In genomic region chr12:76270657-76271358, GRCh38 we compare ENCODE assay signal across 17 cellular contexts.
DNase-seq lines count a peak whose midpoint lies in the region; ATAC-seq, FAIRE-seq and TF ChIP-seq lines count a peak whose summit lies in the region.
"Had no signal": no experiment of that assay in that cellular context is flagged by ENCODE, and none has a peak within 500 bp of the region (broad histone marks: within the 10 kb centered on the region; RNA-seq: fewer than 3 reads in every experiment).

No MANE protein-coding gene starts in this region.

- H2BK15ac ChIP-seq in mesenchymal stem cell (ENCODE audit: low read depth, poor library complexity, severe bottlenecking), result no peak overlapping the region

- no peak overlapping the region for H3K4me2 ChIP-seq in mesenchymal stem cell (ENCODE audit: low read length, poor library complexity, severe bottlenecking)
- H3K4me2 ChIP-seq: GM23338 had no signal

- intact Hi-C loops in colonic mucosa (cut with DNase I), result no loop called here

- no peak for FAIRE-seq in small intestine (lab: Jason Lieb, UNC)
- FAIRE-seq: HTR-8/SVneo had no signal

- H2AK5ac ChIP-seq in mesenchymal stem cell (ENCODE audit: low read length, severe bottlenecking), result no peak overlapping the region

- H3K4me1 ChIP-seq in mesenchymal stem cell (ENCODE audit: control insufficient read depth, insufficient read depth, low read depth, low read length) (peaks cover 6% of the 10 kb centered on the region), small intestine (ENCODE audit: control insufficient read depth in 2 of 2, insufficient read depth in 1 of 2, low read depth in 1 of 2, low read length in 1 of 2) (no peaks in the 10 kb centered on the region), colonic mucosa (no peaks in the 10 kb centered on the region)
- H3K4me1 ChIP-seq: Caco-2 had no signal

- no peak overlapping the region for H2BK120ac ChIP-seq in mesenchymal stem cell (ENCODE audit: low read depth, low read length)

- peak overlapping the region; percentile 61 for H3K27ac Mint-ChIP-seq in chondrocyte (ENCODE audit: unreplicated experiment)
- H3K27ac Mint-ChIP-seq: GM23338 had no signal

- H3K4me1 Mint-ChIP-seq in chondrocyte (ENCODE audit: low read depth), result peaks cover 80% of the 10 kb centered on the region
- H3K4me1 Mint-ChIP-seq: GM23338 had no signal

- no peak overlapping the region for H4K91ac ChIP-seq in mesenchymal stem cell (ENCODE audit: low read length)

- peaks cover 3% of the 10 kb centered on the region for H3K36me3 Mint-ChIP-seq in chondrocyte (ENCODE audit: low read depth)

- H3K9me3 ChIP-seq in mesenchymal stem cell (ENCODE audit: control insufficient read depth, low read length) (no peaks in the 10 kb centered on the region), small intestine (ENCODE audit: control insufficient read depth, low read depth) (no peaks in the 10 kb centered on the region), colonic mucosa (no peaks in the 10 kb centered on the region)
- H3K9me3 ChIP-seq: Caco-2 had no signal

- peaks cover 6% of the 10 kb centered on the region for H3K79me1 ChIP-seq in mesenchymal stem cell (replicated peaks; ENCODE audit: low read length, poor library complexity, severe bottlenecking)

- no peak overlapping the region for H2AFZ ChIP-seq in mesenchymal stem cell (ENCODE audit: low read depth, low read length)

- 71% methylated on average over 1 of the region's 2 CpGs for WGBS in mesenchymal stem cell
- WGBS in small intestine, 3 donors, result 42 to 49% (median 47%) methylated on average over 2 of the region's 2 CpGs

- TF ChIP-seq CTCF in chondrocyte (IDR thresholded peaks at IDR 0.05) (no peak), colonic mucosa (IDR thresholded peaks at IDR 0.05) (no peak)

- no peak overlapping the region for H4K8ac ChIP-seq in mesenchymal stem cell (ENCODE audit: low read length)

- no peak overlapping the region for H2BK5ac ChIP-seq in mesenchymal stem cell (ENCODE audit: low read depth, low read length, poor library complexity, severe bottlenecking)

- no peak overlapping the region for H3K4me3 Mint-ChIP-seq in chondrocyte (ENCODE audit: unreplicated experiment)
- H3K4me3 Mint-ChIP-seq: GM23338 had no signal

- H3K9ac ChIP-seq in mesenchymal stem cell (ENCODE audit: low read length) (no peak overlapping the region), colonic mucosa (ENCODE audit: low read depth in 2 of 2, low read length in 2 of 2) (no peak overlapping the region)

- H2BK12ac ChIP-seq in mesenchymal stem cell (ENCODE audit: low read length in 2 of 2), result no peak overlapping the region

- no peaks in the 10 kb centered on the region for H3K9me3 Mint-ChIP-seq in chondrocyte (ENCODE audit: low read depth)
- H3K9me3 Mint-ChIP-seq: GM23338 had no signal

- no peak overlapping the region for H3K4ac ChIP-seq in mesenchymal stem cell (ENCODE audit: low read depth in 1 of 2, low read length in 2 of 2)

- DNase-seq in EH (ENCODE audit: low read depth) (peak; percentile 32), RPMI7951 (ENCODE audit: low read depth) (peak; percentile 17), chondrocyte (ENCODE audit: low spot score) (no peak), mesenchymal stem cell (peak; percentile 57), NCI-H2227 (lab: John Stamatoyannopoulos, UW; ENCODE audit: unreplicated experiment) (no peak), small intestine (no peak), colonic mucosa (no peak)
- DNase-seq: AML-193, Caco-2, GDM1, NCI-H1105, NCI-H1694 treated with DMSO at 0.1 percent for 48 hours, NCI-H446, Right ventricle myocardium superior had no signal

- H3K18ac ChIP-seq in mesenchymal stem cell (ENCODE audit: low read depth in 1 of 2, low read length in 2 of 2), result no peak overlapping the region

- H3K23ac ChIP-seq in mesenchymal stem cell (ENCODE audit: low read length in 2 of 2), result no peak overlapping the region

- no peak overlapping the region for H3K14ac ChIP-seq in mesenchymal stem cell (ENCODE audit: low read length in 2 of 2)

- H3K36me3 ChIP-seq in mesenchymal stem cell (ENCODE audit: control insufficient read depth in 1 of 2, insufficient read depth in 2 of 2, low read depth in 1 of 2, low read length in 2 of 2) (no peaks in the 10 kb centered on the region), small intestine (ENCODE audit: control insufficient read depth in 2 of 2, insufficient read depth in 2 of 2, low read length in 2 of 2) (no peaks in the 10 kb centered on the region), colonic mucosa (no peaks in the 10 kb centered on the region)

- H3K27me3 Mint-ChIP-seq in chondrocyte (ENCODE audit: low read depth), result no peaks in the 10 kb centered on the region

- H3K27me3 ChIP-seq in mesenchymal stem cell (ENCODE audit: control insufficient read depth in 1 of 2, insufficient read depth in 1 of 2, low read length in 2 of 2) (no peaks in the 10 kb centered on the region), small intestine (ENCODE audit: control insufficient read depth in 2 of 2, insufficient read depth in 2 of 2, low read length in 2 of 2) (no peaks in the 10 kb centered on the region), colonic mucosa (no peaks in the 10 kb centered on the region)

- ATAC-seq in HG02759 (IDR thresholded peaks at IDR 0.05; ENCODE audit: unreplicated experiment), result no peak
- ATAC-seq: GM23338 had no signal

- H3K4me3 ChIP-seq in mesenchymal stem cell (ENCODE audit: insufficient read depth in 1 of 2, low read depth in 1 of 2, low read length in 2 of 2) (no peak overlapping the region), small intestine (ENCODE audit: low read depth in 1 of 2, low read length in 2 of 2) (no peak overlapping the region), colonic mucosa (no peak overlapping the region)
- H3K4me3 ChIP-seq: GM23338 had no signal

- H3K27ac ChIP-seq in mesenchymal stem cell (ENCODE audit: low read length, poor library complexity, severe bottlenecking), result no peak overlapping the region
- H3K27ac ChIP-seq in small intestine (ENCODE audit: low read depth in 1 of 2, low read length in 1 of 2), result no peak overlapping the region
- H3K27ac ChIP-seq in colonic mucosa, result no peak overlapping the region

Comparison
In these comparisons a context has a peak if more than half of its experiments do, and no peak if none do; other contexts are left out.
1. DNase-seq: peak in EH (single experiment), RPMI7951 (single experiment) and mesenchymal stem cell (single experiment); none in chondrocyte (single experiment), NCI-H2227 (single experiment), small intestine (single experiment) and colonic mucosa (single experiment).